ENCODE assay signal across 20 cellular contexts in the genomic region with DNA sequence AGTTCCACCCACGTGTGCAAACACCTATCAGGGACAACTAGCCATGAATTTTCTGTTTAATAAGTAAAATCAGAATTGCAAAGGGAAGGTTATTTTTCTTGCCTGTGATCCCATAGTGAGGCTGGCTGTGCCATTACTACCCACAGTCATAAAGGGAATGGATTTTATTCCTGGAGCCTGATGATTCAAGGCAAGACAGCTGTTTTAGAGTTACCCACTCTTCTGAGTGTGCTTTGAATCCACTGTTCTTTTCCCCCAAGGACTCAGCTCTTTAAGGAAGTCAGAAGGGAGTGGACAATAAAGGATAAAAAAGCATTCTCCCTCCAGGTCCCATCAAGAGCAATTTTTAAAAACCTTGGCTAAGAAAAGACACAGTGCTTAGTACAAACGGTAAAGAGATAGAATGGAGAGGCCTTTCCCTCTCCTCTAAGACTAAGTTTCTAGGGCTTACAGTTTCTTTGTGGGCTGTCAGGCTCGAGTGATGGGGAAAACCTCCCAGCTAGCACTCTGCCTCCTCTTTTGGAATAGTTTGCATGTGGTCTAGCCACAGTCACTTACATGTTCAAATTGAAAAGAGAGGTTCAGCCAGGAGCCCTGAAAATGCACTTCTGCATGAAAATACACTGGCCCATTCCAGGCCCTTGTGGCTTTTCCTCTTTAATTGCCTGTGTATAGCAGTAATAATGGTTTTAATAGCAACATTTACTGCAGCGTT. TPM values are rescaled to one million over a fixed set of nuclear protein-coding genes. Genes with fewer than 3 reads are reported as not detected.
DNase-seq lines count a peak whose midpoint lies in the region; ATAC-seq and TF ChIP-seq lines count a peak whose summit lies in the region.
"Had no signal": no experiment of that assay in that cellular context is flagged by ENCODE, and none has a peak within 500 bp of the region (broad histone marks: within the 10 kb centered on the region; RNA-seq: fewer than 3 reads in every experiment).

No MANE protein-coding gene starts in this region.

- no peak for TF ChIP-seq POLR2A in thyroid gland (IDR thresholded peaks at IDR 0.05)

- no peaks in the 10 kb centered on the region for H3K27me3 ChIP-seq in thyroid gland
- H3K27me3 ChIP-seq: adrenal gland, heart left ventricle, tibial nerve had no signal

- peaks cover 1% of the 10 kb centered on the region for H3K36me3 Mint-ChIP-seq in activated naive CD4-positive, alpha-beta T cell treated with anti-CD3 and anti-CD28 coated beads, Interleukin-2, amount 10 ng/mL, durations not matched to agents 7 days and 5 days

- WGBS in thyroid gland, 2 donors, result 86 to 92% methylated on average over 4 of the region's 4 CpGs

- H3K9me3 ChIP-seq in thyroid gland, result no peaks in the 10 kb centered on the region
- H3K9me3 ChIP-seq: A549, adrenal gland, heart left ventricle, tibial nerve had no signal

- ATAC-seq in GM19043 (IDR thresholded peaks at IDR 0.05; ENCODE audit: low read depth, unreplicated experiment) (peak; percentile 38), GM21786 (IDR thresholded peaks at IDR 0.05; ENCODE audit: unreplicated experiment) (peak; percentile 32), HG03378 (IDR thresholded peaks at IDR 0.05; ENCODE audit: unreplicated experiment) (peak; percentile 58)
- ATAC-seq: CD8-positive, alpha-beta T cell; heart left ventricle; left cardiac atrium had no signal

- H3K27ac ChIP-seq in thyroid gland, result no peak overlapping the region
- H3K27ac ChIP-seq: A549, adrenal gland, heart left ventricle, tibial nerve had no signal

- no peak overlapping the region for H3K4me3 ChIP-seq in thyroid gland (replicated peaks in 1 of 3)
- H3K4me3 ChIP-seq: A549, adrenal gland, heart left ventricle, tibial nerve had no signal

- CTCF ChIA-PET in activated naive CD4-positive, alpha-beta T cell treated with anti-CD3 and anti-CD28 coated beads, Interleukin-2, amount 10 ng/mL, durations not matched to agents 7 days and 5 days (lab: Charles Lee), result interaction anchor here (1.1 to 4.5 kb wide), 2 partner anchors 99 to 173 kb away, joined by 6 to 33 read pairs; no protein-coding TSS in a partner anchor

- DNase-seq in GM10266 (ENCODE audit: extremely low spot score), result peak; percentile 60
- DNase-seq in activated naive CD4-positive, alpha-beta T cell treated with anti-CD3 and anti-CD28 coated beads, Interleukin-2, amount 10 ng/mL, durations not matched to agents 7 days and 5 days, result no peak
- no peak for DNase-seq in Kasumi-1 (lab: John Stamatoyannopoulos, UW)
- no peak for DNase-seq in thyroid gland
- no peak for DNase-seq in nucleus accumbens (lab: John Stamatoyannopoulos, UW)
- DNase-seq: activated T-cell treated with anti-CD3 and anti-CD28 coated beads, Interleukin-2, amount 50 U/mL, for 24 hours; CD8-positive, alpha-beta T cell; GF-D8; heart left ventricle; left cardiac atrium; NCI-H187 treated with DMSO at 0.1 percent for 48 hours; RPMI8226; stimulated activated CD8-positive, alpha-beta memory T cell treated with anti-CD3 and anti-CD28 coated beads, Interleukin-4, amount 100 ng/mL, for 48 hours had no signal

- peaks cover 6 to 10% of the 10 kb centered on the region in 2 donors for H3K4me1 ChIP-seq in thyroid gland

- H3K4me1 Mint-ChIP-seq in activated naive CD4-positive, alpha-beta T cell treated with anti-CD3 and anti-CD28 coated beads, Interleukin-2, amount 10 ng/mL, durations not matched to agents 7 days and 5 days, result peaks cover 5% of the 10 kb centered on the region

- H3K36me3 ChIP-seq in thyroid gland, result no peaks in the 10 kb centered on the region
- H3K36me3 ChIP-seq: adrenal gland, heart left ventricle, tibial nerve had no signal

- intact Hi-C loops in thyroid gland (cut with DNase I), result no loop called here

- H3K27ac Mint-ChIP-seq in activated naive CD4-positive, alpha-beta T cell treated with anti-CD3 and anti-CD28 coated beads, Interleukin-2, amount 10 ng/mL, durations not matched to agents 7 days and 5 days, result no peak overlapping the region
- H3K27ac Mint-ChIP-seq: activated T-cell treated with anti-CD3 and anti-CD28 coated beads, Interleukin-2, amount 50 U/mL, for 24 hours; CD8-positive, alpha-beta T cell; T-helper 1 cell treated with Interleukin-12 subunit alpha and Interleukin-12 subunit beta and Interleukin-4 antibody, amounts not matched to agents 30 μg/mL and 1 μg/mL, for 36 hours had no signal

- H3K4me3 Mint-ChIP-seq in activated naive CD4-positive, alpha-beta T cell treated with anti-CD3 and anti-CD28 coated beads, Interleukin-2, amount 10 ng/mL, durations not matched to agents 7 days and 5 days, result no peak overlapping the region
- H3K4me3 Mint-ChIP-seq: activated T-cell treated with anti-CD3 and anti-CD28 coated beads, Interleukin-2, amount 50 U/mL, for 24 hours; CD8-positive, alpha-beta T cell; T-helper 1 cell treated with Interleukin-12 subunit alpha and Interleukin-12 subunit beta and Interleukin-4 antibody, amounts not matched to agents 30 μg/mL and 1 μg/mL, for 36 hours had no signal

- no peak for TF ChIP-seq CTCF in GM10266 (IDR thresholded peaks at IDR 0.05; ENCODE audit: control insufficient read depth, insufficient read depth, low read depth, missing control alignments)
- TF ChIP-seq CTCF in thyroid gland (IDR thresholded peaks at IDR 0.05), result no peak

- peaks cover 27% of the 10 kb centered on the region for H3K27me3 Mint-ChIP-seq in activated naive CD4-positive, alpha-beta T cell treated with anti-CD3 and anti-CD28 coated beads, Interleukin-2, amount 10 ng/mL, durations not matched to agents 7 days and 5 days
- H3K27me3 Mint-ChIP-seq: activated T-cell treated with anti-CD3 and anti-CD28 coated beads, Interleukin-2, amount 50 U/mL, for 24 hours had no signal

- no peaks in the 10 kb centered on the region for H3K9me3 Mint-ChIP-seq in activated naive CD4-positive, alpha-beta T cell treated with anti-CD3 and anti-CD28 coated beads, Interleukin-2, amount 10 ng/mL, durations not matched to agents 7 days and 5 days
- H3K9me3 Mint-ChIP-seq: activated T-cell treated with anti-CD3 and anti-CD28 coated beads, Interleukin-2, amount 50 U/mL, for 24 hours; CD8-positive, alpha-beta T cell; T-helper 1 cell treated with Interleukin-12 subunit alpha and Interleukin-12 subunit beta and Interleukin-4 antibody, amounts not matched to agents 30 μg/mL and 1 μg/mL, for 36 hours had no signal

RNA-seq across cellular contexts. Expression of a gene that starts 5.1 kb away (rescaled TPM):
- total RNA-seq in thyroid gland, result 1 to 10 TPM in 2 of 4 donors, under 1 TPM in 2; 0.39 to 3.7 (median 0.95) TPM
